ENCODE assay signal across 6 cellular contexts in genomic region chr1:1325288-1326074, GRCh38. TPM values are rescaled to one million over a fixed set of nuclear protein-coding genes. Genes with fewer than 3 reads are reported as not detected.
DNase-seq lines count a peak whose midpoint lies in the region; ATAC-seq and TF ChIP-seq lines count a peak whose summit lies in the region.

No MANE protein-coding gene starts in this region.

- H3K27ac ChIP-seq in right cardiac atrium (ENCODE audit: low read length) (peak overlapping the region; percentile 58), uterus (peak overlapping the region; percentile 89 to 91)

- intact Hi-C loops in right cardiac atrium (cut with DNase I) = no loop called here
- intact Hi-C loops in uterus (cut with DNase I; ENCODE audit: low total_unique reads) = no loop called here

- TF ChIP-seq CTCF in uterus (IDR thresholded peaks at IDR 0.05) = no peak

- peaks cover 11% of the 10 kb centered on the region for H3K36me3 Mint-ChIP-seq in activated naive CD4-positive, alpha-beta T cell treated with anti-CD3 and anti-CD28 coated beads, Interleukin-2, amount 10 ng/mL, durations not matched to agents 7 days and 5 days

- peaks cover 30% of the 10 kb centered on the region for H3K4me1 Mint-ChIP-seq in activated naive CD4-positive, alpha-beta T cell treated with anti-CD3 and anti-CD28 coated beads, Interleukin-2, amount 10 ng/mL, durations not matched to agents 7 days and 5 days

- H3K27ac Mint-ChIP-seq in activated naive CD4-positive, alpha-beta T cell treated with anti-CD3 and anti-CD28 coated beads, Interleukin-2, amount 10 ng/mL, durations not matched to agents 7 days and 5 days = peak overlapping the region; percentile 82

- CTCF ChIA-PET in activated naive CD4-positive, alpha-beta T cell treated with anti-CD3 and anti-CD28 coated beads, Interleukin-2, amount 10 ng/mL, durations not matched to agents 7 days and 5 days (lab: Charles Lee) = interaction anchor here (2.0 kb wide), 1 partner anchor 20 kb away, joined by 5 read pairs; no protein-coding TSS in a partner anchor

- H3K36me3 ChIP-seq in uterus = no peaks in the 10 kb centered on the region

- H3K4me3 ChIP-seq in right cardiac atrium (ENCODE audit: low read length) = peak overlapping the region; percentile 78
- H3K4me3 ChIP-seq in uterus = peak overlapping the region; percentile 83 to 98

- H3K9me3 Mint-ChIP-seq in activated naive CD4-positive, alpha-beta T cell treated with anti-CD3 and anti-CD28 coated beads, Interleukin-2, amount 10 ng/mL, durations not matched to agents 7 days and 5 days = peaks cover 6% of the 10 kb centered on the region

- no peaks in the 10 kb centered on the region for H3K27me3 Mint-ChIP-seq in activated naive CD4-positive, alpha-beta T cell treated with anti-CD3 and anti-CD28 coated beads, Interleukin-2, amount 10 ng/mL, durations not matched to agents 7 days and 5 days

- H3K9me3 ChIP-seq in right cardiac atrium (ENCODE audit: control insufficient read depth, low read length) = no peaks in the 10 kb centered on the region
- no peaks in the 10 kb centered on the region for H3K9me3 ChIP-seq in uterus

- WGBS in right cardiac atrium = 52% methylated on average over 16 of the region's 16 CpGs

- H3K27me3 ChIP-seq in right cardiac atrium (ENCODE audit: control insufficient read depth, insufficient read depth) (no peaks in the 10 kb centered on the region), uterus (no peaks in the 10 kb centered on the region)

- DNase-seq in activated naive CD4-positive, alpha-beta T cell treated with anti-CD3 and anti-CD28 coated beads, Interleukin-2, amount 10 ng/mL, durations not matched to agents 7 days and 5 days = peak; percentile 31
- no peak for DNase-seq in activated naive CD4-positive, alpha-beta T cell treated with Interleukin-2 at 50 U/mL for 16 hours
- peak; percentile 65 to 85 (median 84) for DNase-seq in right cardiac atrium
- peak in 1 of 2 donors; percentile 52 for DNase-seq in uterus
- no peak for DNase-seq in SW480 (ENCODE audit: low spot score)
- DNase-seq in activated effector memory CD4-positive, alpha-beta T cell treated with anti-CD3 and anti-CD28 coated beads, Interleukin-2, amount 50 U/mL, for 16 hours = no peak

- ATAC-seq in right cardiac atrium = peak; percentile 10 to 52

- H3K4me1 ChIP-seq in right cardiac atrium (ENCODE audit: control insufficient read depth, insufficient read depth, low read length) (no peaks in the 10 kb centered on the region), uterus (peaks cover 8 to 46% of the 10 kb centered on the region in 2 donors)

- TF ChIP-seq POLR2A in uterus (IDR thresholded peaks at IDR 0.05) = no peak

- H3K4me3 Mint-ChIP-seq in activated naive CD4-positive, alpha-beta T cell treated with anti-CD3 and anti-CD28 coated beads, Interleukin-2, amount 10 ng/mL, durations not matched to agents 7 days and 5 days = peak overlapping the region; percentile 75

RNA-seq across cellular contexts. Expression of gene CPTP, which starts 0.9 kb away (rescaled TPM):
- total RNA-seq in right cardiac atrium = 10 to 100 TPM; 24.0 to 29.0 (median 27.0) TPM
- 53.9 TPM for polyA plus RNA-seq in right cardiac atrium
- 10 to 100 TPM in 2 of 4 donors, 1 to 10 TPM in 2; 3.5 to 23.9 (median 16.4) TPM for total RNA-seq in uterus

RNA-seq across cellular contexts. Expression of gene INTS11, which starts 1.0 kb away (rescaled TPM):
- 10 to 100 TPM; 53.1 to 61.7 (median 58.7) TPM for total RNA-seq in right cardiac atrium
- 70.3 TPM for polyA plus RNA-seq in right cardiac atrium
- 100 to 1,000 TPM in 2 of 4 donors, 10 to 100 TPM in 2; 45.6 to 277 (median 130) TPM for total RNA-seq in uterus

RNA-seq across cellular contexts. Expression of gene TAS1R3, which starts 5.6 kb away (rescaled TPM):
- total RNA-seq in right cardiac atrium (under 1 TPM; 0.33 to 0.51 (median 0.38) TPM), uterus (under 1 TPM in 2 of 4 donors, not detected in 2; 0.14 to 0.34 TPM)
- 0.66 TPM for polyA plus RNA-seq in right cardiac atrium

RNA-seq across cellular contexts. Expression of gene PUSL1, which starts 17.1 kb away (rescaled TPM):
- total RNA-seq in right cardiac atrium = 10 to 100 TPM; 11.3 to 14.1 (median 12.5) TPM
- polyA plus RNA-seq in right cardiac atrium = 13.1 TPM
- total RNA-seq in uterus = 10 to 100 TPM; 14.7 to 34.1 (median 24.3) TPM

RNA-seq across cellular contexts. Expression of gene ACAP3, which starts 17.8 kb away (rescaled TPM):
- total RNA-seq in right cardiac atrium = 10 to 100 TPM; 33.1 to 61.8 (median 42.8) TPM
- polyA plus RNA-seq in right cardiac atrium = 37.4 TPM
- 10 to 100 TPM; 11.2 to 98.5 (median 44.0) TPM for total RNA-seq in uterus

Comparison
In these comparisons a context has a peak if more than half of its experiments do, and no peak if none do; other contexts are left out.
1. DNase-seq: peak in activated naive CD4-positive, alpha-beta T cell treated with anti-CD3 and anti-CD28 coated beads, Interleukin-2, amount 10 ng/mL, durations not matched to agents 7 days and 5 days (single experiment) and right cardiac atrium (3 of 3); none in activated naive CD4-positive, alpha-beta T cell treated with Interleukin-2 at 50 U/mL for 16 hours (single experiment), SW480 (single experiment) and activated effector memory CD4-positive, alpha-beta T cell treated with anti-CD3 and anti-CD28 coated beads, Interleukin-2, amount 50 U/mL, for 16 hours (single experiment).